ENCODE assay signal across 9 cellular contexts in genomic region chr17:2059837-2060658, GRCh38. TPM values are rescaled to one million over a fixed set of nuclear protein-coding genes. Genes with fewer than 3 reads are reported as not detected.
DNase-seq lines count a peak whose midpoint lies in the region; ATAC-seq and TF ChIP-seq lines count a peak whose summit lies in the region.
"Had no signal": no experiment of that assay in that cellular context is flagged by ENCODE, and none has a peak within 500 bp of the region (broad histone marks: within the 10 kb centered on the region; RNA-seq: fewer than 3 reads in every experiment).

No MANE protein-coding gene starts in this region.

- H3K36me3 ChIP-seq in left ventricle myocardium inferior (peaks cover 62% of the 10 kb centered on the region), vagina (peaks cover 0 to 23% of the 10 kb centered on the region in 2 donors)

- H3K27ac ChIP-seq in left ventricle myocardium inferior (replicated peaks) = peak overlapping the region; percentile 96
- peak overlapping the region; percentile 28 to 88 for H3K27ac ChIP-seq in coronary artery
- peak overlapping the region; percentile 95 for H3K27ac ChIP-seq in vagina

- intact Hi-C loops in left ventricle myocardium inferior (cut with micrococcal nuclease) = no loop called here
- intact Hi-C loops in Right ventricle myocardium superior (cut with DNase I) = loop anchor here (5.0 kb wide), 1 partner anchor 112 kb away; no protein-coding TSS in a partner anchor
- intact Hi-C loops in vagina (cut with DNase I) = loop anchor here (5.0 to 10.0 kb wide), 3 partner anchors 117 to 335 kb away; no protein-coding TSS in a partner anchor

- H3K4me3 ChIP-seq in left ventricle myocardium inferior = peak overlapping the region; percentile 84
- H3K4me3 ChIP-seq in coronary artery = no peak overlapping the region
- no peak overlapping the region for H3K4me3 ChIP-seq in vagina

- DNase-seq in left ventricle myocardium inferior = no peak
- no peak for DNase-seq in Right ventricle myocardium superior
- DNase-seq in coronary artery (ENCODE audit: low spot score) = no peak
- no peak for DNase-seq in natural killer cell treated with Interleukin-12 subunit alpha and Interleukin-12 subunit beta and Interleukin-15 and Interleukin-18, amount 100 ng/mL, for 72 hours (ENCODE audit: low spot score)
- DNase-seq in vagina (ENCODE audit: extremely low spot score in 2 of 2) = no peak
- no peak for DNase-seq in UCSD-AML1 (lab: John Stamatoyannopoulos, UW; ENCODE audit: unreplicated experiment)
- no peak for DNase-seq in OCI-M1 (lab: John Stamatoyannopoulos, UW)
- no peak for DNase-seq in LoVo (ENCODE audit: low spot score)
- DNase-seq: activated naive CD4-positive, alpha-beta T cell treated with anti-CD3 and anti-CD28 coated beads, Interleukin-2, amount 50 U/mL, for 16 hours had no signal

- H3K4me1 ChIP-seq in left ventricle myocardium inferior (peaks cover 95% of the 10 kb centered on the region), vagina (peaks cover 58% of the 10 kb centered on the region)

- no peak for ATAC-seq in Right ventricle myocardium superior (ENCODE audit: poor library complexity)
- no peak for ATAC-seq in natural killer cell treated with Interleukin-12 subunit alpha and Interleukin-12 subunit beta and Interleukin-15 and Interleukin-18, amount 100 ng/mL, for 72 hours

- no peaks in the 10 kb centered on the region for H3K27me3 Mint-ChIP-seq in natural killer cell treated with Interleukin-12 subunit alpha and Interleukin-12 subunit beta and Interleukin-15 and Interleukin-18, amount 100 ng/mL, for 72 hours

- no peaks in the 10 kb centered on the region for H3K9me3 Mint-ChIP-seq in natural killer cell treated with Interleukin-12 subunit alpha and Interleukin-12 subunit beta and Interleukin-15 and Interleukin-18, amount 100 ng/mL, for 72 hours

- H3K9me3 ChIP-seq in left ventricle myocardium inferior (replicated peaks) = no peaks in the 10 kb centered on the region
- H3K9me3 ChIP-seq in vagina = no peaks in the 10 kb centered on the region

- TF ChIP-seq CTCF in left ventricle myocardium inferior (IDR thresholded peaks at IDR 0.05; ENCODE audit: borderline replicate concordance) (no peak), coronary artery (IDR thresholded peaks at IDR 0.05) (no peak), vagina (IDR thresholded peaks at IDR 0.05) (no peak)

- H3K27me3 ChIP-seq in left ventricle myocardium inferior (ENCODE audit: low read depth) (peaks cover 65% of the 10 kb centered on the region), vagina (peaks cover 4% of the 10 kb centered on the region)

- H3K4me1 Mint-ChIP-seq in natural killer cell treated with Interleukin-12 subunit alpha and Interleukin-12 subunit beta and Interleukin-15 and Interleukin-18, amount 100 ng/mL, for 72 hours (ENCODE audit: low read depth in 2 of 2) = peaks cover 33 to 42% of the 10 kb centered on the region in 2 donors

- TF ChIP-seq POLR2A in vagina (IDR thresholded peaks at IDR 0.05) = no peak

- H3K27ac Mint-ChIP-seq in natural killer cell treated with Interleukin-12 subunit alpha and Interleukin-12 subunit beta and Interleukin-15 and Interleukin-18, amount 100 ng/mL, for 72 hours = peak overlapping the region; percentile 59 to 62

- peaks cover 4% of the 10 kb centered on the region for H3K36me3 Mint-ChIP-seq in natural killer cell treated with Interleukin-12 subunit alpha and Interleukin-12 subunit beta and Interleukin-15 and Interleukin-18, amount 100 ng/mL, for 72 hours

- peak overlapping the region; percentile 63 for H3K4me3 Mint-ChIP-seq in natural killer cell treated with Interleukin-12 subunit alpha and Interleukin-12 subunit beta and Interleukin-15 and Interleukin-18, amount 100 ng/mL, for 72 hours

RNA-seq across cellular contexts. Expression of gene HIC1, which starts 5.1 kb away (rescaled TPM):
- total RNA-seq in left ventricle myocardium inferior (23.5 TPM), Right ventricle myocardium superior (19.3 TPM), vagina (33.1 TPM)
- total RNA-seq in natural killer cell treated with Interleukin-12 subunit alpha and Interleukin-12 subunit beta and Interleukin-15 and Interleukin-18, amount 100 ng/mL, for 72 hours = 10 to 100 TPM; 24.8 to 56.7 TPM

RNA-seq across cellular contexts. Expression of gene OVCA2, which starts 18.2 kb away (rescaled TPM):
- total RNA-seq in left ventricle myocardium inferior (16.6 TPM), Right ventricle myocardium superior (13.7 TPM), vagina (24.3 TPM)
- total RNA-seq in natural killer cell treated with Interleukin-12 subunit alpha and Interleukin-12 subunit beta and Interleukin-15 and Interleukin-18, amount 100 ng/mL, for 72 hours = 10 to 100 TPM; 35.5 to 49.8 TPM

RNA-seq across cellular contexts. Expression of gene DPH1, which starts 30.1 kb away (rescaled TPM):
- total RNA-seq in left ventricle myocardium inferior (29.1 TPM), Right ventricle myocardium superior (26.8 TPM), vagina (43.0 TPM)
- 10 to 100 TPM; 32.5 to 34.7 TPM for total RNA-seq in natural killer cell treated with Interleukin-12 subunit alpha and Interleukin-12 subunit beta and Interleukin-15 and Interleukin-18, amount 100 ng/mL, for 72 hours

RNA-seq across cellular contexts. Expression of gene RTN4RL1, which starts 34.9 kb away (rescaled TPM):
- total RNA-seq in left ventricle myocardium inferior (4.0 TPM), Right ventricle myocardium superior (3.4 TPM), vagina (3.7 TPM)
- total RNA-seq in natural killer cell treated with Interleukin-12 subunit alpha and Interleukin-12 subunit beta and Interleukin-15 and Interleukin-18, amount 100 ng/mL, for 72 hours = not detected
